20 cellular contexts compared by ENCODE assay signal in genomic region chr16:49483251-49483650, GRCh38.
"Had no signal": no experiment of that assay in that cellular context is flagged by ENCODE, and none has a peak within 500 bp of the region (broad histone marks: within the 10 kb centered on the region; RNA-seq: fewer than 3 reads in every experiment).

No MANE protein-coding gene starts in this region.

- H3K4me3 ChIP-seq: mucosa of descending colon had no signal

- H3K9me3 Mint-ChIP-seq: activated naive CD4-positive, alpha-beta T cell treated with anti-CD3 and anti-CD28 coated beads, Interleukin-2, amount 10 ng/mL, durations not matched to agents 7 days and 5 days; activated naive CD8-positive, alpha-beta T cell treated with anti-CD3 and anti-CD28 coated beads, Interleukin-2, amount 50 U/mL, for 24 hours had no signal

- DNase-seq: activated CD4-positive, alpha-beta T cell treated with anti-CD3 and anti-CD28 coated beads for 4 hours; activated CD4-positive, alpha-beta T cell treated with anti-CD3 and anti-CD28 coated beads, Interleukin-2, amount 50 U/mL, for 48 hours; activated CD8-positive, alpha-beta memory T cell treated with anti-CD3 and anti-CD28 coated beads, Interleukin-2, amount 50 U/mL, for 48 hours; activated naive CD4-positive, alpha-beta T cell treated with anti-CD3 and anti-CD28 coated beads, Interleukin-2, amount 10 ng/mL, durations not matched to agents 7 days and 5 days; activated naive CD8-positive, alpha-beta T cell treated with anti-CD3 and anti-CD28 coated beads, Interleukin-2, amount 50 U/mL, for 24 hours; activated T-cell treated with anti-CD3 and anti-CD28 coated beads, Interleukin-2, amount 50 U/mL, for 48 hours; heart left ventricle; left ventricle myocardium superior; retina; stimulated activated CD4-positive, alpha-beta T cell treated with anti-CD3 and anti-CD28 coated beads, Interleukin-12 subunit alpha, Interleukin-12 subunit beta, amount 100 ng/mL, for 4 hours; stimulated activated naive CD8-positive, alpha-beta T cell treated with anti-CD3 and anti-CD28 coated beads, Interleukin-15, amount 100 ng/mL, for 72 hours; T1000; trophoblast cell had no signal

- H3K27ac ChIP-seq: epithelial cell of prostate, heart left ventricle, vagina had no signal

- H3K4me3 Mint-ChIP-seq: activated naive CD4-positive, alpha-beta T cell treated with anti-CD3 and anti-CD28 coated beads, Interleukin-2, amount 10 ng/mL, durations not matched to agents 7 days and 5 days; activated naive CD8-positive, alpha-beta T cell treated with anti-CD3 and anti-CD28 coated beads, Interleukin-2, amount 50 U/mL, for 24 hours; memory B cell; stimulated activated naive CD8-positive, alpha-beta T cell treated with anti-CD3 and anti-CD28 coated beads, Interleukin-15, amount 100 ng/mL, for 72 hours had no signal

- H3K36me3 ChIP-seq: gastroesophageal sphincter, heart left ventricle, vagina had no signal

- H3K27ac Mint-ChIP-seq: activated naive CD4-positive, alpha-beta T cell treated with anti-CD3 and anti-CD28 coated beads, Interleukin-2, amount 10 ng/mL, durations not matched to agents 7 days and 5 days; activated naive CD8-positive, alpha-beta T cell treated with anti-CD3 and anti-CD28 coated beads, Interleukin-2, amount 50 U/mL, for 24 hours; memory B cell; progenitor cell of endocrine pancreas; stimulated activated naive CD8-positive, alpha-beta T cell treated with anti-CD3 and anti-CD28 coated beads, Interleukin-15, amount 100 ng/mL, for 72 hours; WTC11 had no signal

- ATAC-seq: activated naive CD8-positive, alpha-beta T cell treated with anti-CD3 and anti-CD28 coated beads, Interleukin-2, amount 50 U/mL, for 24 hours; gastroesophageal sphincter; left ventricle myocardium superior; mucosa of descending colon; stimulated activated naive CD8-positive, alpha-beta T cell treated with anti-CD3 and anti-CD28 coated beads, Interleukin-15, amount 100 ng/mL, for 72 hours; WTC11 had no signal

- H3K27me3 Mint-ChIP-seq: activated naive CD8-positive, alpha-beta T cell treated with anti-CD3 and anti-CD28 coated beads, Interleukin-2, amount 50 U/mL, for 24 hours had no signal

- H3K4me1 Mint-ChIP-seq: activated naive CD8-positive, alpha-beta T cell treated with anti-CD3 and anti-CD28 coated beads, Interleukin-2, amount 50 U/mL, for 24 hours had no signal

- H3K36me3 Mint-ChIP-seq: activated naive CD4-positive, alpha-beta T cell treated with anti-CD3 and anti-CD28 coated beads, Interleukin-2, amount 10 ng/mL, durations not matched to agents 7 days and 5 days; memory B cell; WTC11 had no signal

- H3K27me3 ChIP-seq: gastroesophageal sphincter, heart left ventricle, vagina had no signal

- H3K9me3 ChIP-seq: gastroesophageal sphincter, mucosa of descending colon, vagina had no signal
